ENCODE assay signal across 1 cellular context in genomic region chr9:89252910-89253309, GRCh38.
TF ChIP-seq lines count a peak whose summit lies in the region.

No MANE protein-coding gene starts in this region.

TF ChIP-seq in H1, 55 proteins besides CTCF, POLR2A, EP300 and RAD21:
- TF ChIP-seq CBX5 (IDR thresholded peaks at IDR 0.05; ENCODE audit: low read depth, low read length) (no peak), TEAD4 (IDR thresholded peaks at IDR 0.05; ENCODE audit: low read depth, low read length) (no peak), KDM5A (IDR thresholded peaks at IDR 0.05; ENCODE audit: low read length) (no peak), SIRT6 (IDR thresholded peaks at IDR 0.05; ENCODE audit: low read length) (no peak), CHD1 (IDR thresholded peaks at IDR 0.05; ENCODE audit: low read depth, low read length) (no peak), POLR2AphosphoS5 (IDR thresholded peaks at IDR 0.05; ENCODE audit: low read depth, low read length) (no peak), ZNF274 (IDR thresholded peaks at IDR 0.05; ENCODE audit: borderline replicate concordance, extremely low read depth, low read length) (no peak), MAFK (IDR thresholded peaks at IDR 0.05; ENCODE audit: low read depth, low read length) (no peak), SUZ12 (IDR thresholded peaks at IDR 0.05; ENCODE audit: low read length) (no peak), GABPA (IDR thresholded peaks at IDR 0.05; ENCODE audit: borderline replicate concordance, insufficient read depth, low read length) (no peak)
